In the genomic region with DNA sequence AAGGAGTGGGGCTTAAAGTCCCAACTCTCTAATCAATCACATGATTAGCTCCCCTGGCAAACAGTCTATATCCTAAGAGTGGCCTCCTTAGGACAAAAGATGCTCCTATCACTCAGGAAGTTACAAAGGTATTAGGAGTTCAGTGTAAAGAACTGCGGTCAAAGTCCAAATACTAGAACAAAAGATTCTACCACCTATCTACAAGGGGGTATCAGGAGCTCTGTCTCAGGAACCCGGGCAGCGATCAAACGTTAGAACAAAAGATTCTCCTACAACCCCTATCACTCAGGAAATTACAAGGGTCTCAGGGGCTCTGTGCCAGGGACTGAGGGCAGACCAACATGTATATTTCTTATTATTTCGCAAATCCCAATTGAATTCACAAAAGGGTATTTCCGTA, we compare ENCODE assay signal across 2 cellular contexts.
A peak's percentile ranks its signal among the peaks of the same experiment; 100 is the strongest.
TF ChIP-seq lines count a peak whose summit lies in the region.

No MANE protein-coding gene starts in this region.

TF ChIP-seq in HepG2, 621 proteins besides CTCF, POLR2A, EP300 and RAD21 (continues in another document):
- no peak for TF ChIP-seq PAWR (CRISPR knock-in tag; IDR thresholded peaks at IDR 0.05; ENCODE audit: borderline replicate concordance)
- no peak for TF ChIP-seq ZNF281 (CRISPR knock-in tag; IDR thresholded peaks at IDR 0.05; ENCODE audit: borderline replicate concordance)
- TF ChIP-seq ZNF235 (CRISPR knock-in tag; IDR thresholded peaks at IDR 0.05; ENCODE audit: borderline replicate concordance): no peak
- TF ChIP-seq SOX6 (IDR thresholded peaks at IDR 0.05): no peak
- peak; percentile 78 for TF ChIP-seq SOX6 (CRISPR knock-in tag; IDR thresholded peaks at IDR 0.05)
- TF ChIP-seq, protein P1, sequence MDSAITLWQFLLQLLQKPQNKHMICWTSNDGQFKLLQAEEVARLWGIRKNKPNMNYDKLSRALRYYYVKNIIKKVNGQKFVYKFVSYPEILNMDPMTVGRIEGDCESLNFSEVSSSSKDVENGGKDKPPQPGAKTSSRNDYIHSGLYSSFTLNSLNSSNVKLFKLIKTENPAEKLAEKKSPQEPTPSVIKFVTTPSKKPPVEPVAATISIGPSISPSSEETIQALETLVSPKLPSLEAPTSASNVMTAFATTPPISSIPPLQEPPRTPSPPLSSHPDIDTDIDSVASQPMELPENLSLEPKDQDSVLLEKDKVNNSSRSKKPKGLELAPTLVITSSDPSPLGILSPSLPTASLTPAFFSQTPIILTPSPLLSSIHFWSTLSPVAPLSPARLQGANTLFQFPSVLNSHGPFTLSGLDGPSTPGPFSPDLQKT (CRISPR knock-in tag; IDR thresholded peaks at IDR 0.05; ENCODE audit: borderline replicate concordance): no peak
- TF ChIP-seq, protein P2, sequence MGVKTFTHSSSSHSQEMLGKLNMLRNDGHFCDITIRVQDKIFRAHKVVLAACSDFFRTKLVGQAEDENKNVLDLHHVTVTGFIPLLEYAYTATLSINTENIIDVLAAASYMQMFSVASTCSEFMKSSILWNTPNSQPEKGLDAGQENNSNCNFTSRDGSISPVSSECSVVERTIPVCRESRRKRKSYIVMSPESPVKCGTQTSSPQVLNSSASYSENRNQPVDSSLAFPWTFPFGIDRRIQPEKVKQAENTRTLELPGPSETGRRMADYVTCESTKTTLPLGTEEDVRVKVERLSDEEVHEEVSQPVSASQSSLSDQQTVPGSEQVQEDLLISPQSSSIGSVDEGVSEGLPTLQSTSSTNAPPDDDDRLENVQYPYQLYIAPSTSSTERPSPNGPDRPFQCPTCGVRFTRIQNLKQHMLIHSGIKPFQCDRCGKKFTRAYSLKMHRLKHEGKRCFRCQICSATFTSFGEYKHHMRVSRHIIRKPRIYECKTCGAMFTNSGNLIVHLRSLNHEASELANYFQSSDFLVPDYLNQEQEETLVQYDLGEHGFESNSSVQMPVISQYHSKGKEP (CRISPR knock-in tag; IDR thresholded peaks at IDR 0.05): no peak
- TF ChIP-seq BRF2 (CRISPR knock-in tag; IDR thresholded peaks at IDR 0.05): no peak
- 0 out of 2 replicates have a peak, but pooled peaks have one; percentile 33 for TF ChIP-seq HNF4G (IDR thresholded peaks at IDR 0.05; ENCODE audit: borderline replicate concordance, low read depth, low read length)
- no peak for TF ChIP-seq HNF4G (CRISPR knock-in tag; IDR thresholded peaks at IDR 0.05; ENCODE audit: borderline replicate concordance, low read depth)
- TF ChIP-seq ARID5B (CRISPR knock-in tag; IDR thresholded peaks at IDR 0.05): peak; percentile 54; the same call in 1 of the 2 replicates
- TF ChIP-seq SOX5 (CRISPR knock-in tag; IDR thresholded peaks at IDR 0.05; ENCODE audit: borderline replicate concordance): peak; percentile 84
- TF ChIP-seq ZNF230 (CRISPR knock-in tag; IDR thresholded peaks at IDR 0.05): no peak
- no peak for TF ChIP-seq GPN1 (CRISPR knock-in tag; IDR thresholded peaks at IDR 0.05; ENCODE audit: borderline replicate concordance)

TF ChIP-seq in endothelial cell of umbilical vein, 7 proteins besides CTCF, POLR2A, EP300 and RAD21:
- TF ChIP-seq JUN (IDR thresholded peaks at IDR 0.05; ENCODE audit: borderline replicate concordance, insufficient read depth, insufficient read length, low read depth) (no peak), MYC (IDR thresholded peaks at IDR 0.05; ENCODE audit: low read depth, low read length) (no peak), EZH2 (IDR thresholded peaks at IDR 0.05; ENCODE audit: borderline replicate concordance, low read depth, low read length, severe bottlenecking) (no peak), MAX (IDR thresholded peaks at IDR 0.05; ENCODE audit: insufficient read depth, insufficient read length) (no peak), FOS (IDR thresholded peaks at IDR 0.05; ENCODE audit: borderline replicate concordance, insufficient read depth, low read length) (no peak), GATA2 (IDR thresholded peaks at IDR 0.05; ENCODE audit: insufficient read depth, insufficient read length, low read depth, low read length) (no peak), POLR2AphosphoS5 (IDR thresholded peaks at IDR 0.05; ENCODE audit: insufficient read depth, low read depth, low read length) (no peak)
